Comparison of ENCODE assay signal across 6 cellular contexts in the genomic region with DNA sequence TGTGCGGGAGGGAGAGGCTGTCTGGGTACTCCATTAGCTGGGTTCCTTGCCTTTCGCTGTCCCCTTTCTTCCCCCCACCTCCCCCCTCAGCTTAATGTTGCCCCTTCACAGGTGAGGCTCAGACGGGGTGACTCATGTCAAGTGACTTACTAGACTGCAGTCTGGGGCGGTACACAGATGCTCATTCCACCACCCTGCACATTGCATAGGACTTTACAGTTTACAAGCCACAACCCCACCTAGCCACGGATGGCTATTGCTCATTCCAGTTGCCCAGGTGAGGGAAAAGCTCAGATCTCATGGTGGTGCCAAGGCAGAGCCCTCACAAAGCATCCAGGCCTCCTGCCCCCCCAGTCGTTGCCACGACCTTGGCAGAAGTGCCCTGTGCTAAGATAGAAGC.
A peak's percentile ranks its signal among the peaks of the same experiment; 100 is the strongest.
DNase-seq lines count a peak whose midpoint lies in the region; ATAC-seq, FAIRE-seq and TF ChIP-seq lines count a peak whose summit lies in the region.
"Not testable (repeated sequence)": the region's sequence is repeated elsewhere in the genome, so short reads cannot be mapped to it uniquely, and the experiment has no call there.

No MANE protein-coding gene starts in this region.

- not testable (repeated sequence) for H3K4me3 ChIP-seq in RWPE2 (ENCODE audit: severe bottlenecking); HepG2 (replicated peaks in 1 of 3; ENCODE audit: insufficient read depth in 1 of 3, low read depth in 2 of 3, low read length in 3 of 3); mucosa of descending colon; upper lobe of right lung

- not testable (repeated sequence) for TF ChIP-seq POLR2A in HepG2 (IDR thresholded peaks at IDR 0.05; ENCODE audit: insufficient read depth in 1 of 2, low read depth in 2 of 2, low read length in 2 of 2)

- not testable (repeated sequence) for H3K9ac ChIP-seq in HepG2 (ENCODE audit: insufficient read depth, low read depth, low read length)

- in situ Hi-C loops in HepG2 (cut with HindIII; ENCODE audit: extremely low pct_ligation_motif_present, low pct_unique_long_range_greater_than_20kb) = not testable (repeated sequence)

- intact Hi-C loops in HepG2 (cut with micrococcal nuclease; ENCODE audit: unreplicated experiment); mucosa of descending colon (cut with DNase I, micrococcal nuclease); upper lobe of right lung (cut with DNase I): not testable (repeated sequence)

- not testable (repeated sequence) for H2AFZ ChIP-seq in HepG2 (ENCODE audit: low read length)

- peak; percentile 58; the same call in 1 of the 3 replicates for ATAC-seq in RWPE2 (ENCODE audit: low read depth)
- ATAC-seq in HepG2 = peak; percentile 38
- peak; percentile 36 for ATAC-seq in mucosa of descending colon
- ATAC-seq in stimulated activated naive CD8-positive, alpha-beta T cell treated with anti-CD3 and anti-CD28 coated beads, Interleukin-15, Interleukin-2, amounts not matched to agents 100 U/mL and 50 U/mL, for 24 hours = peak; percentile 23
- peak; percentile 60 for ATAC-seq in upper lobe of right lung

- WGBS in HepG2 (ENCODE audit: low lambda C conversion rate) = no CpG with 5 or more reads among the region's 7 CpGs

- H3K79me2 ChIP-seq in HepG2 (ENCODE audit: insufficient read depth, low read length) = not testable (repeated sequence)

- POLR2A ChIA-PET in HepG2 (lab: Yijun Ruan, JAX) = not testable (repeated sequence)

- not testable (repeated sequence) for DNase-seq in RWPE2 (ENCODE audit: low spot score); HepG2 (ENCODE audit: low spot score); mucosa of descending colon; stimulated activated naive CD8-positive, alpha-beta T cell treated with anti-CD3 and anti-CD28 coated beads, Interleukin-15, Interleukin-2, amounts not matched to agents 100 U/mL and 50 U/mL, for 24 hours; upper lobe of right lung

- not testable (repeated sequence) for H3K36me3 ChIP-seq in RWPE2 (ENCODE audit: low read depth); HepG2 (replicated peaks in 1 of 2; ENCODE audit: control insufficient read depth in 1 of 2, insufficient read depth in 2 of 2, low read length in 2 of 2); mucosa of descending colon (ENCODE audit: low read depth); upper lobe of right lung

- not testable (repeated sequence) for H3K27ac ChIP-seq in RWPE2 (ENCODE audit: poor library complexity, severe bottlenecking); HepG2 (ENCODE audit: extremely low read length, insufficient read depth, low read length); upper lobe of right lung

- not testable (repeated sequence) for H3K4me2 ChIP-seq in HepG2 (ENCODE audit: low read depth, low read length)

- CTCF ChIA-PET in HepG2 (lab: Yijun Ruan, JAX; ENCODE audit: low intra/inter-chr PET ratio, low total read pairs) = not testable (repeated sequence)

- not testable (repeated sequence) for H3K9me3 ChIP-seq in RWPE2 (ENCODE audit: severe bottlenecking); HepG2 (ENCODE audit: low read length); mucosa of descending colon; upper lobe of right lung

- H3K27me3 ChIP-seq in RWPE2 (ENCODE audit: insufficient read depth, poor library complexity, severe bottlenecking); HepG2 (ENCODE audit: control insufficient read depth in 1 of 2, insufficient read depth in 2 of 2, low read length in 2 of 2); upper lobe of right lung: not testable (repeated sequence)

- TF ChIP-seq CTCF in RWPE2 (IDR thresholded peaks at IDR 0.05; ENCODE audit: poor library complexity, severe bottlenecking); HepG2 (CRISPR knock-in tag; IDR thresholded peaks at IDR 0.05); mucosa of descending colon (IDR thresholded peaks at IDR 0.05); upper lobe of right lung (IDR thresholded peaks at IDR 0.05): not testable (repeated sequence)

- BruUV-seq in HepG2 (replicated peaks; lab: Mats Ljungman, UMichigan) = not testable (repeated sequence)

- not testable (repeated sequence) for H3K4me1 ChIP-seq in RWPE2 (ENCODE audit: insufficient read depth, poor library complexity, severe bottlenecking); HepG2 (ENCODE audit: insufficient read depth, low read length); mucosa of descending colon (ENCODE audit: low read depth); upper lobe of right lung

- H4K20me1 ChIP-seq in HepG2 (ENCODE audit: insufficient read depth, low read length) = not testable (repeated sequence)

- TF ChIP-seq RAD21 in HepG2 (CRISPR knock-in tag; IDR thresholded peaks at IDR 0.05) = not testable (repeated sequence)

- not testable (repeated sequence) for TF ChIP-seq EP300 in HepG2 (IDR thresholded peaks at IDR 0.05; ENCODE audit: low read depth in 2 of 2, low read length in 2 of 2); HepG2 (CRISPR knock-in tag; IDR thresholded peaks at IDR 0.05; ENCODE audit: borderline replicate concordance)

- peak; percentile 98 for FAIRE-seq in G401.6 (lab: Jason Lieb, UNC)
- not testable (repeated sequence) for FAIRE-seq in HepG2 (lab: Jason Lieb, UNC)
